In genomic region chr16:10579965-10580918, GRCh38 we compare ENCODE assay signal across 8 cellular contexts. TPM values are rescaled to one million over a fixed set of nuclear protein-coding genes. Genes with fewer than 3 reads are reported as not detected.
A peak's percentile ranks its signal among the peaks of the same experiment; 100 is the strongest.
DNase-seq lines count a peak whose midpoint lies in the region; ATAC-seq and TF ChIP-seq lines count a peak whose summit lies in the region.

A gene with protein sequence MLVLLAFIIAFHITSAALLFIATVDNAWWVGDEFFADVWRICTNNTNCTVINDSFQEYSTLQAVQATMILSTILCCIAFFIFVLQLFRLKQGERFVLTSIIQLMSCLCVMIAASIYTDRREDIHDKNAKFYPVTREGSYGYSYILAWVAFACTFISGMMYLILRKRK (minus strand): TSS chr16:10580598. CDS start chr16:10547617, 32,981 bp downstream.

- intact Hi-C loops in esophagus squamous epithelium (cut with DNase I) (loop anchor here (5.0 kb wide), 1 partner anchor 152 kb away; no protein-coding TSS in a partner anchor), mucosa of descending colon (cut with DNase I, micrococcal nuclease) (no loop called here), vagina (cut with DNase I) (no loop called here)

- H3K9me3 ChIP-seq in SJSA1 (replicated peaks), result no peaks in the 10 kb centered on the region
- H3K9me3 ChIP-seq in esophagus squamous epithelium, result no peaks in the 10 kb centered on the region
- no peaks in the 10 kb centered on the region for H3K9me3 ChIP-seq in mucosa of descending colon
- H3K9me3 ChIP-seq in vagina, result no peaks in the 10 kb centered on the region

- peak within 1 kb of the TSS; percentile 84 for H3K4me3 ChIP-seq in AG10803 (ENCODE audit: low read length)
- peak within 1 kb of the TSS; percentile 61 for H3K4me3 ChIP-seq in SJSA1
- H3K4me3 ChIP-seq in esophagus squamous epithelium, result peak within 1 kb of the TSS; percentile 79 to 95 (median 94)
- H3K4me3 ChIP-seq in mucosa of descending colon, result peak within 1 kb of the TSS; percentile 78
- peak within 1 kb of the TSS; percentile 80 to 95 for H3K4me3 ChIP-seq in vagina

- 0% methylated on average over 12 to 13 of the region's 92 CpGs for WGBS in esophagus squamous epithelium, 2 donors

- H3K36me3 ChIP-seq in SJSA1 (peaks cover 6% of the 10 kb centered on the region), esophagus squamous epithelium (no peaks in the 10 kb centered on the region), mucosa of descending colon (ENCODE audit: low read depth) (no peaks in the 10 kb centered on the region), vagina (no peaks in the 10 kb centered on the region)

- peaks cover 10% of the 10 kb centered on the region for H3K4me1 ChIP-seq in SJSA1 (replicated peaks)
- peaks cover 28 to 58% (median 37%) of the 10 kb centered on the region in 3 donors for H3K4me1 ChIP-seq in esophagus squamous epithelium
- peaks cover 26% of the 10 kb centered on the region for H3K4me1 ChIP-seq in mucosa of descending colon (ENCODE audit: low read depth)
- H3K4me1 ChIP-seq in vagina, result peaks cover 46% of the 10 kb centered on the region

- DNase-seq in AG10803 (ENCODE audit: low read depth), result peak; percentile 70
- DNase-seq in HEK293T (ENCODE audit: extremely low spot score), result peak; percentile 84
- DNase-seq in SJSA1 (ENCODE audit: low read depth in 1 of 2, low spot score in 2 of 2), result peak; percentile 75 to 82
- DNase-seq in esophagus squamous epithelium (lab: John Stamatoyannopoulos, UW), result no peak
- DNase-seq in mucosa of descending colon, result peak; percentile 82 to 91 (median 86)
- DNase-seq in vagina (ENCODE audit: extremely low spot score in 2 of 2), result no peak
- DNase-seq in OCI-M2 (lab: John Stamatoyannopoulos, UW; ENCODE audit: unreplicated experiment), result no peak
- no peak for DNase-seq in NOMO-1 treated with DMSO at 0.1 percent for 48 hours (lab: John Stamatoyannopoulos, UW; ENCODE audit: unreplicated experiment)

- peak; percentile 57 for TF ChIP-seq CTCF in AG10803 (conservative IDR thresholded peaks at IDR 0.05; ENCODE audit: low read length)
- TF ChIP-seq CTCF in esophagus squamous epithelium (IDR thresholded peaks at IDR 0.05), result peak in 5 of 6 experiments; percentile 42 to 76 (median 61)
- peak; percentile 27 for TF ChIP-seq CTCF in mucosa of descending colon (IDR thresholded peaks at IDR 0.05)
- peak in 2 of 3 experiments; percentile 46 to 47 for TF ChIP-seq CTCF in vagina (IDR thresholded peaks at IDR 0.05)

- peak in 3 of 4 donors; percentile 61 to 84 (median 62) for TF ChIP-seq POLR2A in esophagus squamous epithelium (IDR thresholded peaks at IDR 0.05)
- TF ChIP-seq POLR2A in vagina (IDR thresholded peaks at IDR 0.05), result peak in 1 of 2 donors; percentile 85

- POLR2A ChIA-PET in HEK293T (lab: Yijun Ruan, JAX), result interaction anchor here (0.6 to 2.0 kb wide), 9 partner anchors 9 to 164 kb away, joined by 3 to 4 read pairs (median 3); no protein-coding TSS in a partner anchor

- ATAC-seq in mucosa of descending colon, result peak; percentile 88

- peak within 1 kb of the TSS; percentile 45 for H3K27ac ChIP-seq in SJSA1
- H3K27ac ChIP-seq in esophagus squamous epithelium, result peak within 1 kb of the TSS; percentile 97 to 98 (median 97)
- H3K27ac ChIP-seq in vagina, result peak within 1 kb of the TSS; percentile 98

- CTCF ChIA-PET in HEK293T (lab: Yijun Ruan, JAX), result interaction anchor here (1.0 to 1.3 kb wide), 2 partner anchors 11 to 58 kb away, joined by 3 to 5 read pairs; no protein-coding TSS in a partner anchor

- H3K27me3 ChIP-seq in SJSA1 (replicated peaks) (no peaks in the 10 kb centered on the region), esophagus squamous epithelium (peaks cover 0 to 12% (median 0%) of the 10 kb centered on the region in 4 donors), vagina (no peaks in the 10 kb centered on the region)

TF ChIP-seq in HEK293T, 16 proteins besides CTCF, POLR2A, EP300 and RAD21:
- TF ChIP-seq FOXK2 (IDR thresholded peaks at IDR 0.05) (no peak), L3MBTL2 (conservative IDR thresholded peaks at IDR 0.05) (peak; percentile 77), SP1 (IDR thresholded peaks at IDR 0.05) (no peak)

RNA-seq across cellular contexts. Expression of the gene that starts here (rescaled TPM):
- total RNA-seq in SJSA1 (2014; rRNA removed; shearing (Covaris generic)), result 9.4 and 9.8 TPM in 2 replicates
- total RNA-seq in esophagus squamous epithelium, result 100 to 1,000 TPM; 108 to 121 (median 109) TPM
- total RNA-seq in mucosa of descending colon, result 10 to 100 TPM; 73.0 to 92.9 (median 84.3) TPM
- 70.7 TPM for total RNA-seq in vagina

Comparison
In these comparisons a context has a peak if more than half of its experiments do, and no peak if none do; other contexts are left out.
1. DNase-seq: peak in AG10803 (single experiment), HEK293T (single experiment), SJSA1 (2 of 2) and mucosa of descending colon (3 of 3); none in esophagus squamous epithelium (single experiment), vagina (0 of 2), OCI-M2 (single experiment) and NOMO-1 treated with DMSO at 0.1 percent for 48 hours (single experiment).
2. H3K27ac ChIP-seq: peak in every context shown above with its lines; median percentile 98 in vagina; 97 in esophagus squamous epithelium; 45 in SJSA1.
3. Peak in every context shown above with its lines, with median percentiles within 50 percentile points of each other: H3K4me3 ChIP-seq and CTCF ChIP-seq.